ENCODE assay signal across 20 cellular contexts in the genomic region with DNA sequence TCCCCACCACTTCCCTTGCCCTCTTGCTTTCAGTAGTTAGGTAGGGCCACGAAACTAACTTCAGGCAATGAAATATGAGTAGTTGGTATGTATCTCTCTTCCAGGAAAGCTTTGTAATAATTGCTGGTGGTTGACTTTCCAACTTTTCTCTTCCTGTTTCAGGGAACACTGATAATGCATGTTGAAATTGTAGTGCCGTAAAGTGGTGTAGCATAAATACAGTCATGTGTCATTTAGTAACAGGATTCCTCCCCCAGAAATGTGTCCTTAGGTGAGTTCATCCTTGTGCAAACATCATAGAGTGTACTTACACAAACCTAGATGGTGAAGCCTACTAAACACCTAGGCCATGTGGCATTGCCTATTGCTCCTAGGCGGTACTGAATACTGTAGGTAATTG.
DNase-seq lines count a peak whose midpoint lies in the region; ATAC-seq, FAIRE-seq and TF ChIP-seq lines count a peak whose summit lies in the region.
"Had no signal": no experiment of that assay in that cellular context is flagged by ENCODE, and none has a peak within 500 bp of the region (broad histone marks: within the 10 kb centered on the region; RNA-seq: fewer than 3 reads in every experiment).

No MANE protein-coding gene starts in this region.

- H3K4me3 Mint-ChIP-seq in astrocyte (ENCODE audit: unreplicated experiment) (no peak overlapping the region), endodermal cell (no peak overlapping the region)
- no peak overlapping the region for H3K4me3 Mint-ChIP-seq in naive thymus-derived CD4-positive, alpha-beta T cell
- H3K4me3 Mint-ChIP-seq: CD4-positive, CD25-positive, alpha-beta regulatory T cell had no signal

- H3K4me1 ChIP-seq in astrocyte (ENCODE audit: insufficient read depth, low read length) (no peaks in the 10 kb centered on the region), left lung (no peaks in the 10 kb centered on the region), endodermal cell (ENCODE audit: control insufficient read depth, insufficient read depth, low read length) (no peaks in the 10 kb centered on the region)
- H3K4me1 ChIP-seq in naive thymus-derived CD4-positive, alpha-beta T cell (ENCODE audit: control insufficient read depth in 2 of 2, insufficient read depth in 2 of 2, low read length in 2 of 2): no peaks in the 10 kb centered on the region
- H3K4me1 ChIP-seq: adrenal gland, thyroid gland had no signal

- POLR2A ChIA-PET in naive thymus-derived CD4-positive, alpha-beta T cell (lab: Charles Lee): no interaction called here

- H3K9me3 ChIP-seq in astrocyte (ENCODE audit: insufficient read depth, low read depth, low read length): no peaks in the 10 kb centered on the region
- H3K9me3 ChIP-seq in left lung: no peaks in the 10 kb centered on the region
- H3K9me3 ChIP-seq in naive thymus-derived CD4-positive, alpha-beta T cell (ENCODE audit: control insufficient read depth in 2 of 3, low read length in 3 of 3): no peaks in the 10 kb centered on the region
- no peaks in the 10 kb centered on the region for H3K9me3 ChIP-seq in endodermal cell (ENCODE audit: control insufficient read depth, low read length)
- H3K9me3 ChIP-seq: adrenal gland, thyroid gland had no signal

- H3K79me2 ChIP-seq in astrocyte (ENCODE audit: insufficient read depth, low read length): no peaks in the 10 kb centered on the region

- FAIRE-seq in astrocyte (lab: Jason Lieb, UNC): no peak
- FAIRE-seq: colon, keratinocyte had no signal

- no peak overlapping the region for H3K27ac Mint-ChIP-seq in astrocyte (ENCODE audit: unreplicated experiment)
- no peak overlapping the region for H3K27ac Mint-ChIP-seq in naive thymus-derived CD4-positive, alpha-beta T cell
- H3K27ac Mint-ChIP-seq in endodermal cell: no peak overlapping the region
- H3K27ac Mint-ChIP-seq: CD4-positive, CD25-positive, alpha-beta regulatory T cell had no signal

- DNase-seq in NCI-H1417 (lab: John Stamatoyannopoulos, UW) (peak in 2 of 3 experiments; percentile 8 to 40), NCI-H1417 treated with DMSO at 0.1 percent for 48 hours (lab: John Stamatoyannopoulos, UW) (no peak), NCI-H2029 (lab: John Stamatoyannopoulos, UW) (peak; percentile 63), astrocyte (ENCODE audit: low read depth) (peak; percentile 26), left lung (no peak), endodermal cell (no peak), Ammon's horn (ENCODE audit: low spot score) (no peak)
- DNase-seq in naive thymus-derived CD4-positive, alpha-beta T cell: no peak
- DNase-seq: adrenal gland; CD4-positive, CD25-positive, alpha-beta regulatory T cell; H7; IMR-90; NCI-H1048; NCI-H2227 treated with DMSO at 0.1 percent for 48 hours; SW 1271; thyroid gland; WERI-Rb-1 had no signal

- TF ChIP-seq CTCF in astrocyte (IDR thresholded peaks at IDR 0.05; ENCODE audit: insufficient read depth, low read depth, low read length) (no peak), left lung (IDR thresholded peaks at IDR 0.05) (no peak), endodermal cell (conservative IDR thresholded peaks at IDR 0.05) (no peak)

- H3K4me3 ChIP-seq in astrocyte (ENCODE audit: insufficient read depth, low read depth, low read length) (no peak overlapping the region), left lung (no peak overlapping the region), endodermal cell (ENCODE audit: low read length) (no peak overlapping the region)
- H3K4me3 ChIP-seq in naive thymus-derived CD4-positive, alpha-beta T cell (ENCODE audit: low read length): no peak overlapping the region
- H3K4me3 ChIP-seq: adrenal gland, thyroid gland had no signal

- no peak overlapping the region for H3K9ac ChIP-seq in astrocyte (ENCODE audit: low read length)
- H3K9ac ChIP-seq in endodermal cell (ENCODE audit: extremely low read depth, low read length, poor library complexity, severe bottlenecking): no peak overlapping the region

- ATAC-seq in left lung: peak; percentile 33
- ATAC-seq in naive thymus-derived CD4-positive, alpha-beta T cell: no peak

- H2AFZ ChIP-seq in astrocyte (ENCODE audit: low read depth, low read length): no peak overlapping the region

- no peaks in the 10 kb centered on the region for H3K36me3 Mint-ChIP-seq in astrocyte (ENCODE audit: low read depth, unreplicated experiment)
- H3K36me3 Mint-ChIP-seq in naive thymus-derived CD4-positive, alpha-beta T cell: no peaks in the 10 kb centered on the region
- H3K36me3 Mint-ChIP-seq in endodermal cell (ENCODE audit: low read depth): no peaks in the 10 kb centered on the region
- H3K36me3 Mint-ChIP-seq: CD4-positive, CD25-positive, alpha-beta regulatory T cell had no signal

- no peaks in the 10 kb centered on the region for H3K27me3 Mint-ChIP-seq in astrocyte (ENCODE audit: low read depth, unreplicated experiment)
- H3K27me3 Mint-ChIP-seq in naive thymus-derived CD4-positive, alpha-beta T cell: no peaks in the 10 kb centered on the region
- H3K27me3 Mint-ChIP-seq in endodermal cell (ENCODE audit: insufficient read depth): no peaks in the 10 kb centered on the region
- H3K27me3 Mint-ChIP-seq: CD4-positive, CD25-positive, alpha-beta regulatory T cell had no signal

- no peak overlapping the region for H3K27ac ChIP-seq in astrocyte (ENCODE audit: low read depth, low read length)
- H3K27ac ChIP-seq in left lung: no peak overlapping the region
- H3K27ac ChIP-seq in naive thymus-derived CD4-positive, alpha-beta T cell (ENCODE audit: low read depth, low read length): no peak overlapping the region
- no peak overlapping the region for H3K27ac ChIP-seq in endodermal cell (ENCODE audit: low read depth, low read length)
- H3K27ac ChIP-seq: 22Rv1, WERI-Rb-1 had no signal

- H4K20me1 ChIP-seq in astrocyte (ENCODE audit: insufficient read depth, low read length): no peaks in the 10 kb centered on the region

- 91 to 100% methylated on average over 1 to 2 of the region's 3 CpGs for WGBS in endodermal cell (ENCODE audit: insufficient coverage in 1 of 2, insufficient read length in 1 of 2), 2 experiments

- no peaks in the 10 kb centered on the region for H3K36me3 ChIP-seq in astrocyte (ENCODE audit: insufficient read depth, low read length)
- H3K36me3 ChIP-seq in left lung: no peaks in the 10 kb centered on the region
- H3K36me3 ChIP-seq in naive thymus-derived CD4-positive, alpha-beta T cell (ENCODE audit: control insufficient read depth in 2 of 3, insufficient read depth in 3 of 3, low read length in 3 of 3): no peaks in the 10 kb centered on the region
- H3K36me3 ChIP-seq in endodermal cell (ENCODE audit: control insufficient read depth, insufficient read depth, low read length): no peaks in the 10 kb centered on the region
- H3K36me3 ChIP-seq: adrenal gland, thyroid gland, WERI-Rb-1 had no signal

- H3K4me1 Mint-ChIP-seq in astrocyte (ENCODE audit: low read depth, unreplicated experiment) (no peaks in the 10 kb centered on the region), endodermal cell (no peaks in the 10 kb centered on the region)
- no peaks in the 10 kb centered on the region for H3K4me1 Mint-ChIP-seq in naive thymus-derived CD4-positive, alpha-beta T cell
- H3K4me1 Mint-ChIP-seq: CD4-positive, CD25-positive, alpha-beta regulatory T cell had no signal

- intact Hi-C loops in left lung (cut with DNase I): no loop called here
- intact Hi-C loops in naive thymus-derived CD4-positive, alpha-beta T cell (cut with micrococcal nuclease): no loop called here

- H3K27me3 ChIP-seq in astrocyte (ENCODE audit: insufficient read depth, low read length) (no peaks in the 10 kb centered on the region), left lung (no peaks in the 10 kb centered on the region), endodermal cell (ENCODE audit: control insufficient read depth, insufficient read depth, low read length, poor library complexity, severe bottlenecking) (no peaks in the 10 kb centered on the region)
- H3K27me3 ChIP-seq in naive thymus-derived CD4-positive, alpha-beta T cell (ENCODE audit: control insufficient read depth in 2 of 2, insufficient read depth in 2 of 2, low read length in 2 of 2): peaks cover 0 to 3% of the 10 kb centered on the region in 2 donors
- H3K27me3 ChIP-seq: adrenal gland, thyroid gland had no signal

- no peak overlapping the region for H3K4me2 ChIP-seq in astrocyte (ENCODE audit: low read length)

- CTCF ChIA-PET in naive thymus-derived CD4-positive, alpha-beta T cell (lab: Charles Lee): no interaction called here

- H3K9me3 Mint-ChIP-seq in astrocyte (ENCODE audit: unreplicated experiment) (no peaks in the 10 kb centered on the region), endodermal cell (no peaks in the 10 kb centered on the region)
- peaks cover 0 to 17% (median 1%) of the 10 kb centered on the region in 11 donors for H3K9me3 Mint-ChIP-seq in naive thymus-derived CD4-positive, alpha-beta T cell

Comparison
In these comparisons a context has a peak if more than half of its experiments do, and no peak if none do; other contexts are left out.
1. DNase-seq: peak in NCI-H1417 (2 of 3), NCI-H2029 (single experiment) and astrocyte (single experiment); none in NCI-H1417 treated with DMSO at 0.1 percent for 48 hours (single experiment), left lung (0 of 2), naive thymus-derived CD4-positive, alpha-beta T cell (0 of 9), endodermal cell (single experiment) and Ammon's horn (single experiment).